In the genomic region with DNA sequence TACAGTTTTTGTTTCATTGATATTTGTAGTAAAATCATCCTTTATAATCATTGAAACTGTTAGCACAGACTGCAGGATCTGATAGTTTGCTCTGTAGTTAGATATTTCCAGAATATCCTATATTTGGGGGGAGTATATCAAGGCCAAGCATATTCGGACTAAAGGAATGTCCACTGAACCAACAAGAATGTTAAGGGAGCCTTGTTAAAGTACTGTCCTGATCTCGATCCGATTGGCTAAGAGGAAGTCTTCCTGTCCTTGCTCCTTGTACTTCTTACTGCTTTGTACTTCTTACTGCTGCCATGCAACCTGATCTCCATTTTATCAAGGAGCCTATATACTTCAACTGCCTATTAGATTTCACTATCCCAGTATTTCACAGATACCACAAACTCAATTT, we compare ENCODE assay signal across 27 cellular contexts.
DNase-seq lines count a peak whose midpoint lies in the region; ATAC-seq and FAIRE-seq lines count a peak whose summit lies in the region.
"Had no signal": no experiment of that assay in that cellular context is flagged by ENCODE, and none has a peak within 500 bp of the region (broad histone marks: within the 10 kb centered on the region; RNA-seq: fewer than 3 reads in every experiment).

No MANE protein-coding gene starts in this region.

- peak; percentile 33 for FAIRE-seq in GM19239 (lab: Jason Lieb, UNC)
- FAIRE-seq: bronchial epithelial cell had no signal

- DNase-seq in ACHN: peak; percentile 19
- DNase-seq in GM19239 (ENCODE audit: insufficient read length, low spot score): no peak
- peak; percentile 9 for DNase-seq in amniotic epithelial cell (ENCODE audit: low read depth)
- DNase-seq in hepatic stellate cell (ENCODE audit: low spot score): peak; percentile 6
- no peak for DNase-seq in stimulated activated CD4-positive, alpha-beta T cell treated with anti-CD3 and anti-CD28 coated beads, Interleukin-4, amount 100 ng/mL, for 4 hours
- DNase-seq in AML-193 (lab: John Stamatoyannopoulos, UW): no peak
- DNase-seq: activated B cell treated with CpG ODN at 0.5 μM for 24 hours; activated CD4-positive, alpha-beta T cell treated with anti-CD3 and anti-CD28 coated beads, Interleukin-2, amount 50 U/mL, for 1 hour; activated T-cell treated with anti-CD3 and anti-CD28 coated beads, Interleukin-2, amount 50 U/mL, for 4 hours; BE2C; CD8-positive, alpha-beta memory T cell; cortex of kidney; DMS79; hypothalamus; left ventricle myocardium inferior; naive thymus-derived CD4-positive, alpha-beta T cell; NCI-H1105; NCI-H2029; NCI-H345; NCI-H748 treated with DMSO at 0.1 percent for 48 hours; stimulated activated naive CD8-positive, alpha-beta T cell treated with anti-CD3 and anti-CD28 coated beads, Interleukin-15, Interleukin-2, amounts not matched to agents 100 U/mL and 50 U/mL, for 24 hours; testis had no signal

- in situ Hi-C loops in ACHN (cut with HindIII; ENCODE audit: low pct_ligation_motif_present, low pct_unique_long_range_greater_than_20kb, low sequenced_read_pairs): no loop called here

- ATAC-seq in HG03378 (IDR thresholded peaks at IDR 0.05; ENCODE audit: unreplicated experiment) (no peak), HG02623 (IDR thresholded peaks at IDR 0.05; ENCODE audit: unreplicated experiment) (no peak)
- ATAC-seq: activated T-cell treated with anti-CD3 and anti-CD28 coated beads, Interleukin-2, amount 50 U/mL, for 4 hours; esophagus mucosa; GM23338; naive thymus-derived CD4-positive, alpha-beta T cell; stimulated activated naive CD8-positive, alpha-beta T cell treated with anti-CD3 and anti-CD28 coated beads, Interleukin-15, Interleukin-2, amounts not matched to agents 100 U/mL and 50 U/mL, for 24 hours had no signal

Comparison
In these comparisons a context has a peak if more than half of its experiments do, and no peak if none do; other contexts are left out.
1. DNase-seq: peak in ACHN (single experiment), amniotic epithelial cell (single experiment) and hepatic stellate cell (single experiment); none in GM19239 (single experiment), stimulated activated CD4-positive, alpha-beta T cell treated with anti-CD3 and anti-CD28 coated beads, Interleukin-4, amount 100 ng/mL, for 4 hours (0 of 2) and AML-193 (0 of 2).